ENCODE assay signal across 1 cellular context in genomic region chr5:170404398-170404797, GRCh38.
TF ChIP-seq lines count a peak whose summit lies in the region.

No MANE protein-coding gene starts in this region.

TF ChIP-seq in H1, 55 proteins besides CTCF, POLR2A, EP300 and RAD21 (continued from another document):
- TF ChIP-seq CHD2 (IDR thresholded peaks at IDR 0.05; ENCODE audit: low read length): no peak
- no peak for TF ChIP-seq SIX5 (IDR thresholded peaks at IDR 0.05; ENCODE audit: low read depth, low read length)
- TF ChIP-seq SIRT6 (IDR thresholded peaks at IDR 0.05; ENCODE audit: low read length): no peak
- no peak for TF ChIP-seq CEBPB (IDR thresholded peaks at IDR 0.05; ENCODE audit: low read depth, low read length)
- TF ChIP-seq RBBP5 (IDR thresholded peaks at IDR 0.05; ENCODE audit: borderline replicate concordance, low read depth, low read length): no peak
- TF ChIP-seq FOSL1 (IDR thresholded peaks at IDR 0.05; ENCODE audit: insufficient read depth, low read depth, low read length): no peak
- no peak for TF ChIP-seq JUN (IDR thresholded peaks at IDR 0.05; ENCODE audit: low read depth, low read length)
- TF ChIP-seq SP4 (IDR thresholded peaks at IDR 0.05; ENCODE audit: low read length): no peak
